ENCODE assay signal across 1 cellular context in the genomic region with DNA sequence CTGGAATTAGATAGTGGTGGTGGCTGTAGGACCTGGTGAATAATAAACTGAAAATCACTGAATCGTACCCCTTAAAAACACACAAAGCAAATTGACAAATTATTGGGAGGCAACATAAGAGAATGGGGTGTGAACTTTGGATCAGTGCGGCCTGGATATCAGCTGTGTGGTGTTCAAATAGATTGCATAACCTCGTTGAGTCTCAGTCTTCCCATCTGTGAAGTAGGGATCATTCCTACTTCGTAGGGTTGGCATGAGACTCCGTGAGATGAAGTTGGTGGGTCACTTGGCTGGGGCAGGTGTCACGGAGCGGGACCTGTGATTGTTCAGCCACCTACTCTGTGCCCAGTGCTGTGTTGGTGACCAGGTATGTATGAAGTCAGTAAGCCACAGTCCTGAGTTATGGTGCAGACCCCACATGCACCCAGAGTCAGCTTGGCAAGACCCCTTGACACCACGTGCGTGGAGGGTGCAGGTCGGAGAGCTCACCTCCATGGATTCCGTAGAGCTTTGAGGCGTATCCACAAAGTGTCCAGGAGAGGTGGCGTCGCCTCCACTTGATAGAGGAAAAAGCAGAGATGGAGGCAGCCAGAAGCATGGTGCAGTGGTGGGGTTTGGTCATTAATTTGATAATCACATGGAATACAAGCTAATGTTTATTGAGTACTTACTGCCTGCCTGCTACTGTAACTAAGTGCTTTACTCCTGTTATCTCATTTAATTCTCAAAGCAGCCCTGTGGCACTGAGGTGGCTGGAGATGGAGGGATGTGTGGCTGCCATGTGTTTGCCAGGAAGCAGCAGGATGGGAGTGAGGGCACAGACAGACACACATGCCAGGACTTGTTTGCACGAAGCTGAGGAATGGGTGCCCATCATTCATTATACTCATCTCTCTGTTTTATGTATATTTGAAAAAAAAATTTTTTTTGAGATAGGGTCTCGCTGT.
TF ChIP-seq lines count a peak whose summit lies in the region.

No MANE protein-coding gene starts in this region.

TF ChIP-seq in HepG2, 621 proteins besides CTCF, POLR2A, EP300 and RAD21:
- TF ChIP-seq ADNP (CRISPR knock-in tag; IDR thresholded peaks at IDR 0.05) = peak; percentile 83; the same call in 1 of the 2 replicates
- TF ChIP-seq HNF4A (CRISPR knock-in tag; IDR thresholded peaks at IDR 0.05) = peak; percentile 65
- no peak for TF ChIP-seq ZC3H13 (CRISPR knock-in tag; IDR thresholded peaks at IDR 0.05)
- TF ChIP-seq CEBPG (CRISPR knock-in tag; IDR thresholded peaks at IDR 0.05) = peak; percentile 73
- 0 out of 2 replicates have a peak, but pooled peaks have one; percentile 27 for TF ChIP-seq POGZ (CRISPR knock-in tag; IDR thresholded peaks at IDR 0.05)
- TF ChIP-seq, protein P1, sequence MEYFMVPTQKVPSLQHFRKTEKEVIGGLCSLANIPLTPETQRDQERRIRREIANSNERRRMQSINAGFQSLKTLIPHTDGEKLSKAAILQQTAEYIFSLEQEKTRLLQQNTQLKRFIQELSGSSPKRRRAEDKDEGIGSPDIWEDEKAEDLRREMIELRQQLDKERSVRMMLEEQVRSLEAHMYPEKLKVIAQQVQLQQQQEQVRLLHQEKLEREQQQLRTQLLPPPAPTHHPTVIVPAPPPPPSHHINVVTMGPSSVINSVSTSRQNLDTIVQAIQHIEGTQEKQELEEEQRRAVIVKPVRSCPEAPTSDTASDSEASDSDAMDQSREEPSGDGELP (IDR thresholded peaks at IDR 0.05; ENCODE audit: borderline replicate concordance, low read depth) = peak; percentile 91
- peak; percentile 99 for TF ChIP-seq ZNF629 (CRISPR knock-in tag; conservative IDR thresholded peaks at IDR 0.05)
- no peak for TF ChIP-seq EZH2 (conservative IDR thresholded peaks at IDR 0.05; ENCODE audit: low read depth, low read length)
- TF ChIP-seq, protein P2, sequence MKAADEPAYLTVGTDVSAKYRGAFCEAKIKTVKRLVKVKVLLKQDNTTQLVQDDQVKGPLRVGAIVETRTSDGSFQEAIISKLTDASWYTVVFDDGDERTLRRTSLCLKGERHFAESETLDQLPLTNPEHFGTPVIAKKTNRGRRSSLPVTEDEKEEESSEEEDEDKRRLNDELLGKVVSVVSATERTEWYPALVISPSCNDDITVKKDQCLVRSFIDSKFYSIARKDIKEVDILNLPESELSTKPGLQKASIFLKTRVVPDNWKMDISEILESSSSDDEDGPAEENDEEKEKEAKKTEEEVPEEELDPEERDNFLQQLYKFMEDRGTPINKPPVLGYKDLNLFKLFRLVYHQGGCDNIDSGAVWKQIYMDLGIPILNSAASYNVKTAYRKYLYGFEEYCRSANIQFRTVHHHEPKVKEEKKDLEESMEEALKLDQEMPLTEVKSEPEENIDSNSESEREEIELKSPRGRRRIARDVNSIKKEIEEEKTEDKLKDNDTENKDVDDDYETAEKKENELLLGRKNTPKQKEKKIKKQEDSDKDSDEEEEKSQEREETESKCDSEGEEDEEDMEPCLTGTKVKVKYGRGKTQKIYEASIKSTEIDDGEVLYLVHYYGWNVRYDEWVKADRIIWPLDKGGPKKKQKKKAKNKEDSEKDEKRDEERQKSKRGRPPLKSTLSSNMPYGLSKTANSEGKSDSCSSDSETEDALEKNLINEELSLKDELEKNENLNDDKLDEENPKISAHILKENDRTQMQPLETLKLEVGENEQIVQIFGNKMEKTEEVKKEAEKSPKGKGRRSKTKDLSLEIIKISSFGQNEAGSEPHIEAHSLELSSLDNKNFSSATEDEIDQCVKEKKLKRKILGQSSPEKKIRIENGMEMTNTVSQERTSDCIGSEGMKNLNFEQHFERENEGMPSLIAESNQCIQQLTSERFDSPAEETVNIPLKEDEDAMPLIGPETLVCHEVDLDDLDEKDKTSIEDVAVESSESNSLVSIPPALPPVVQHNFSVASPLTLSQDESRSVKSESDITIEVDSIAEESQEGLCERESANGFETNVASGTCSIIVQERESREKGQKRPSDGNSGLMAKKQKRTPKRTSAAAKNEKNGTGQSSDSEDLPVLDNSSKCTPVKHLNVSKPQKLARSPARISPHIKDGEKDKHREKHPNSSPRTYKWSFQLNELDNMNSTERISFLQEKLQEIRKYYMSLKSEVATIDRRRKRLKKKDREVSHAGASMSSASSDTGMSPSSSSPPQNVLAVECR (CRISPR knock-in tag; IDR thresholded peaks at IDR 0.05; ENCODE audit: borderline replicate concordance) = 0 out of 2 replicates have a peak, but pooled peaks have one; percentile 15
- 0 out of 2 replicates have a peak, but pooled peaks have one; percentile 24 for TF ChIP-seq HDAC2 (CRISPR knock-in tag; IDR thresholded peaks at IDR 0.05)
- peak; percentile 61; the same call in 1 of the 2 replicates for TF ChIP-seq ZMYM2 (CRISPR knock-in tag; IDR thresholded peaks at IDR 0.05)
- TF ChIP-seq CEBPB (IDR thresholded peaks at IDR 0.05; ENCODE audit: borderline replicate concordance, low read depth, low read length) = peak; percentile 51
- TF ChIP-seq, protein P3, sequence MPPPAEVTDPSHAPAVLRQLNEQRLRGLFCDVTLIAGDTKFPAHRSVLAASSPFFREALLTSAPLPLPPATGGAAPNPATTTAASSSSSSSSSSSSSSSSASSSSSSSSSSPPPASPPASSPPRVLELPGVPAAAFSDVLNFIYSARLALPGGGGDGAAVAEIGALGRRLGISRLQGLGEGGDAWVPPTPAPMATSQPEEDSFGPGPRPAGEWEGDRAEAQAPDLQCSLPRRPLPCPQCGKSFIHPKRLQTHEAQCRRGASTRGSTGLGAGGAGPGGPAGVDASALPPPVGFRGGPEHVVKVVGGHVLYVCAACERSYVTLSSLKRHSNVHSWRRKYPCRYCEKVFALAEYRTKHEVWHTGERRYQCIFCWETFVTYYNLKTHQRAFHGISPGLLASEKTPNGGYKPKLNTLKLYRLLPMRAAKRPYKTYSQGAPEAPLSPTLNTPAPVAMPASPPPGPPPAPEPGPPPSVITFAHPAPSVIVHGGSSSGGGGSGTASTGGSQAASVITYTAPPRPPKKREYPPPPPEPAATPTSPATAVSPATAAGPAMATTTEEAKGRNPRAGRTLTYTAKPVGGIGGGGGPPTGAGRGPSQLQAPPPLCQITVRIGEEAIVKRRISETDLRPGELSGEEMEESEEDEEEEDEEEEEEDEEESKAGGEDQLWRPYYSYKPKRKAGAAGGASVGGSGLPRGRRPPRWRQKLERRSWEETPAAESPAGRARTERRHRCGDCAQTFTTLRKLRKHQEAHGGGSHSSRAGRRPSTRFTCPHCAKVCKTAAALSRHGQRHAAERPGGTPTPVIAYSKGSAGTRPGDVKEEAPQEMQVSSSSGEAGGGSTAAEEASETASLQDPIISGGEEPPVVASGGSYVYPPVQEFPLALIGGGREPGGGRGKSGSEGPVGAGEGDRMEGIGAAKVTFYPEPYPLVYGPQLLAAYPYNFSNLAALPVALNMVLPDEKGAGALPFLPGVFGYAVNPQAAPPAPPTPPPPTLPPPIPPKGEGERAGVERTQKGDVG (CRISPR knock-in tag; IDR thresholded peaks at IDR 0.05; ENCODE audit: borderline replicate concordance) = 0 out of 2 replicates have a peak, but pooled peaks have one; percentile 33
- peak; percentile 90 for TF ChIP-seq ZMYM3 (CRISPR knock-in tag; IDR thresholded peaks at IDR 0.05)
- no peak for TF ChIP-seq ZFP37 (CRISPR knock-in tag; IDR thresholded peaks at IDR 0.05; ENCODE audit: borderline replicate concordance)
- peak; percentile 87; the same call in 1 of the 2 replicates for TF ChIP-seq KDM1A (CRISPR knock-in tag; IDR thresholded peaks at IDR 0.05)
- no peak for TF ChIP-seq FOXA1 (IDR thresholded peaks at IDR 0.05)
- 0 out of 2 replicates have a peak, but pooled peaks have one; percentile 18 for TF ChIP-seq FOXA1 (CRISPR knock-in tag; IDR thresholded peaks at IDR 0.05)
- TF ChIP-seq ZNF768 (CRISPR knock-in tag; IDR thresholded peaks at IDR 0.05) = 0 out of 2 replicates have a peak, but pooled peaks have one; percentile 12
- TF ChIP-seq HNF4G (IDR thresholded peaks at IDR 0.05; ENCODE audit: borderline replicate concordance, low read depth, low read length) = peak; percentile 17; the same call in 1 of the 2 replicates
- TF ChIP-seq HNF4G (CRISPR knock-in tag; IDR thresholded peaks at IDR 0.05; ENCODE audit: borderline replicate concordance, low read depth) = no peak
- no peak for TF ChIP-seq ZNF644 (CRISPR knock-in tag; IDR thresholded peaks at IDR 0.05; ENCODE audit: low read depth)
- TF ChIP-seq CBX1 (IDR thresholded peaks at IDR 0.05; ENCODE audit: low read depth) = no peak
TF ChIP-seq in HepG2: peak in this region for 16.
